In the genomic region with DNA sequence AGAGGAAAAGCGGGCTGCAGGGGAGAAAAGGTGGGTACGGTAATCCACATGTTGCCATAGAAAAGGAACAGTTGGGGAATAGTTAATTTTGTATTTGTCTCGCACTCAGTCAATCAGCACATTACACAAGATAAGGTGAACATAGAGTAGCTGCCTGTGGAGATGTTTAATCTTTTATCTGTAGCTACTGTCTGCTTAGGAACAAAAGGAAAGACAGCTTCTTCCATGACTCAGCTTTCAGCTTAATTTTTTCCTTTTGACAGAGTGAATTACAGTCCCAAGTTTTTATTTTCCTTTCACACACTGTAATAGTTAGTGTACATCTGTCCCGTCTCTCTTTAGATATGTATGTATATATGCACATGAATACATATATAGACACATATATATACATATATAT, we compare ENCODE assay signal across 22 cellular contexts.
"Had no signal": no experiment of that assay in that cellular context is flagged by ENCODE, and none has a peak within 500 bp of the region (broad histone marks: within the 10 kb centered on the region; RNA-seq: fewer than 3 reads in every experiment).

No MANE protein-coding gene starts in this region.

- H3K36me3 Mint-ChIP-seq: naive B cell; stimulated activated memory B cell treated with anti-CD40 and anti-IgM and Interleukin-4, amounts not matched to agents 10 μg/mL and 1 μg/mL and 100 μg/mL, for 72 hours had no signal

- H3K27me3 ChIP-seq: heart left ventricle, right lobe of liver, upper lobe of left lung, uterus had no signal

- H3K36me3 ChIP-seq: heart left ventricle, prostate gland, right lobe of liver, tibial artery, upper lobe of left lung, uterus had no signal

- DNase-seq: dermis blood vessel endothelial cell; effector CD4-positive, alpha-beta T cell; heart left ventricle; hippocampal formation; left colon; left ventricle myocardium superior; mesenchymal stem cell; naive B cell; occipital lobe; right lobe of liver; stimulated activated CD4-positive, alpha-beta T cell treated with anti-CD3 and anti-CD28 coated beads, Interleukin-4, amount 100 ng/mL, for 1 hour; tibial artery; upper lobe of left lung; uterus had no signal

- H3K4me3 Mint-ChIP-seq: naive B cell; nephron; stimulated activated memory B cell treated with anti-CD40 and anti-IgM and Interleukin-4, amounts not matched to agents 10 μg/mL and 1 μg/mL and 100 μg/mL, for 72 hours; stimulated activated naive CD8-positive, alpha-beta T cell treated with anti-CD3 and anti-CD28 coated beads, Interleukin-15, Interleukin-2, amounts not matched to agents 100 ng/mL and 50 ng/mL, for 24 hours had no signal

- H3K9me3 ChIP-seq: heart left ventricle, prostate gland, right lobe of liver, tibial artery, upper lobe of left lung, uterus had no signal

- ATAC-seq: esophagus mucosa; heart left ventricle; left colon; left ventricle myocardium superior; right lobe of liver; stimulated activated memory B cell treated with anti-CD40 and anti-IgM and Interleukin-4, amounts not matched to agents 10 μg/mL and 1 μg/mL and 100 μg/mL, for 72 hours had no signal

- H3K4me1 ChIP-seq: parathyroid adenoma, prostate gland, right lobe of liver, tibial artery, upper lobe of left lung, uterus had no signal

- H3K4me1 Mint-ChIP-seq: naive B cell; stimulated activated memory B cell treated with anti-CD40 and anti-IgM and Interleukin-4, amounts not matched to agents 10 μg/mL and 1 μg/mL and 100 μg/mL, for 72 hours had no signal

- H3K27ac ChIP-seq: heart left ventricle, parathyroid adenoma, prostate gland, right lobe of liver, tibial artery, upper lobe of left lung, uterus had no signal

- H2AFZ ChIP-seq: parathyroid adenoma had no signal

- H3K79me2 ChIP-seq: parathyroid adenoma had no signal

- H3K4me3 ChIP-seq: heart left ventricle, lung, prostate gland, right lobe of liver, tibial artery, upper lobe of left lung, uterus had no signal

- FAIRE-seq: frontal cortex had no signal

- H3K27me3 Mint-ChIP-seq: stimulated activated memory B cell treated with anti-CD40 and anti-IgM and Interleukin-4, amounts not matched to agents 10 μg/mL and 1 μg/mL and 100 μg/mL, for 72 hours had no signal

- H3K9me3 Mint-ChIP-seq: naive B cell; nephron; stimulated activated memory B cell treated with anti-CD40 and anti-IgM and Interleukin-4, amounts not matched to agents 10 μg/mL and 1 μg/mL and 100 μg/mL, for 72 hours; stimulated activated naive CD8-positive, alpha-beta T cell treated with anti-CD3 and anti-CD28 coated beads, Interleukin-15, Interleukin-2, amounts not matched to agents 100 ng/mL and 50 ng/mL, for 24 hours had no signal

- H3K9ac ChIP-seq: parathyroid adenoma had no signal

- H3K27ac Mint-ChIP-seq: naive B cell; nephron; stimulated activated memory B cell treated with anti-CD40 and anti-IgM and Interleukin-4, amounts not matched to agents 10 μg/mL and 1 μg/mL and 100 μg/mL, for 72 hours; stimulated activated naive CD8-positive, alpha-beta T cell treated with anti-CD3 and anti-CD28 coated beads, Interleukin-15, Interleukin-2, amounts not matched to agents 100 ng/mL and 50 ng/mL, for 24 hours had no signal
